In genomic region chr16:67546761-67547422, GRCh38 we compare ENCODE assay signal across 8 cellular contexts. TPM values are rescaled to one million over a fixed set of nuclear protein-coding genes. Genes with fewer than 3 reads are reported as not detected.
A peak's percentile ranks its signal among the peaks of the same experiment; 100 is the strongest.
DNase-seq lines count a peak whose midpoint lies in the region; ATAC-seq and TF ChIP-seq lines count a peak whose summit lies in the region.

No MANE protein-coding gene starts in this region.

- ATAC-seq in WTC11, result peak; percentile 68
- ATAC-seq in GM21423 (IDR thresholded peaks at IDR 0.05; ENCODE audit: unreplicated experiment), result no peak

- H3K36me3 Mint-ChIP-seq in WTC11, result no peaks in the 10 kb centered on the region

- no peak overlapping the region for H2AFZ ChIP-seq in Loucy (ENCODE audit: low read length)

- peaks cover 38% of the 10 kb centered on the region for H3K79me2 ChIP-seq in Loucy (ENCODE audit: insufficient read depth, low read length)

- H3K9me2 ChIP-seq in Loucy (replicated peaks; ENCODE audit: low read depth, low read length), result no peaks in the 10 kb centered on the region

- peaks cover 66% of the 10 kb centered on the region for H3K4me1 ChIP-seq in Loucy (ENCODE audit: insufficient read depth, low read length, poor library complexity, severe bottlenecking)

- POLR2A ChIA-PET in WTC11 (lab: Charles Lee), result interaction anchor here (0.5 to 2.4 kb wide), 6 partner anchors 9 to 99 kb away, joined by 3 to 9 read pairs (median 4); partner anchors contain the start of genes ATP6V0D1, CARMIL2 and CTCF

- TF ChIP-seq CTCF in Loucy (conservative IDR thresholded peaks at IDR 0.05; ENCODE audit: low read length) (peak; percentile 98), WTC11 (IDR thresholded peaks at IDR 0.05) (peak; percentile 93)

- H3K27me3 Mint-ChIP-seq in WTC11 (ENCODE audit: low read depth), result peaks cover 12% of the 10 kb centered on the region

- no peaks in the 10 kb centered on the region for H3K27me3 ChIP-seq in Loucy (ENCODE audit: insufficient read depth, low read length, poor library complexity, severe bottlenecking)

- peak overlapping the region; percentile 99 for H3K4me2 ChIP-seq in Loucy (ENCODE audit: low read depth, low read length, poor library complexity, severe bottlenecking)

- CTCF ChIA-PET in WTC11 (lab: Charles Lee), result interaction anchor here (0.6 to 6.1 kb wide), 51 partner anchors 9 to 396 kb away, joined by 3 to 197 read pairs (median 5); partner anchors contain the start of genes ACD, ATP6V0D1, C16orf86 and CARMIL2

- no peaks in the 10 kb centered on the region for H3K9me3 Mint-ChIP-seq in WTC11

- H4K20me1 ChIP-seq in Loucy (ENCODE audit: insufficient read depth, low read length, poor library complexity, severe bottlenecking), result peaks cover 5% of the 10 kb centered on the region

- H3K4me3 Mint-ChIP-seq in WTC11, result no peak overlapping the region

- peaks cover 4% of the 10 kb centered on the region; the same call in 1 of the 2 replicates for H3K36me3 ChIP-seq in Loucy (ENCODE audit: insufficient read depth, low read length)

- peak overlapping the region; percentile 75 for H3K4me3 ChIP-seq in Loucy (ENCODE audit: low read length, poor library complexity, severe bottlenecking)

- H3K4me1 Mint-ChIP-seq in WTC11, result peaks cover 7% of the 10 kb centered on the region

- H3K9me3 ChIP-seq in Loucy (ENCODE audit: insufficient read depth, low read depth, low read length), result no peaks in the 10 kb centered on the region

- peak; percentile 80 for DNase-seq in NCI-H82 (lab: John Stamatoyannopoulos, UW)
- DNase-seq in NCI-H82 treated with DMSO at 0.1 percent for 48 hours (lab: John Stamatoyannopoulos, UW; ENCODE audit: unreplicated experiment), result no peak
- DNase-seq in WTC11 (ENCODE audit: low spot score), result peak; percentile 88
- DNase-seq in caudate nucleus (lab: John Stamatoyannopoulos, UW), result peak in 40 of 61 donors; percentile 21 to 70 (median 43)
- DNase-seq in kidney glomerular epithelial cell (lab: John Stamatoyannopoulos, UW), result peak; percentile 36
- DNase-seq in stimulated activated CD4-positive, alpha-beta T cell treated with anti-CD3 and anti-CD28 coated beads, Interleukin-2, amount 100 ng/mL, for 24 hours, result peak; percentile 82

- H3K9ac ChIP-seq in Loucy (ENCODE audit: low read depth, low read length, poor library complexity, severe bottlenecking), result peak overlapping the region; percentile 98

- H3F3A ChIP-seq in Loucy (ENCODE audit: low read depth), result peaks cover 14% of the 10 kb centered on the region; the same call in 1 of the 2 replicates

- peak overlapping the region; percentile 58 for H3K27ac ChIP-seq in caudate nucleus (ENCODE audit: low read depth, low read length)

- no peak overlapping the region for H3K27ac Mint-ChIP-seq in WTC11

TF ChIP-seq in WTC11, 78 proteins besides CTCF, POLR2A, EP300 and RAD21 (continues in another document):
- TF ChIP-seq ZNF512 (CRISPR knock-in tag; IDR thresholded peaks at IDR 0.05; ENCODE audit: borderline replicate concordance), result no peak
- TF ChIP-seq, protein P1, sequence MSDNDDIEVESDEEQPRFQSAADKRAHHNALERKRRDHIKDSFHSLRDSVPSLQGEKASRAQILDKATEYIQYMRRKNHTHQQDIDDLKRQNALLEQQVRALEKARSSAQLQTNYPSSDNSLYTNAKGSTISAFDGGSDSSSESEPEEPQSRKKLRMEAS (CRISPR knock-in tag; IDR thresholded peaks at IDR 0.05), result no peak
- TF ChIP-seq FOXK1 (CRISPR knock-in tag; IDR thresholded peaks at IDR 0.05), result no peak
- no peak for TF ChIP-seq NR1H2 (CRISPR knock-in tag; IDR thresholded peaks at IDR 0.05)
- no peak for TF ChIP-seq JUN (CRISPR knock-in tag; IDR thresholded peaks at IDR 0.05)
- TF ChIP-seq ARID4B (CRISPR knock-in tag; IDR thresholded peaks at IDR 0.05; ENCODE audit: borderline replicate concordance), result no peak
- TF ChIP-seq RORB (CRISPR knock-in tag; IDR thresholded peaks at IDR 0.05), result no peak
- TF ChIP-seq ZNF671 (CRISPR knock-in tag; IDR thresholded peaks at IDR 0.05), result no peak
- TF ChIP-seq, protein P2, sequence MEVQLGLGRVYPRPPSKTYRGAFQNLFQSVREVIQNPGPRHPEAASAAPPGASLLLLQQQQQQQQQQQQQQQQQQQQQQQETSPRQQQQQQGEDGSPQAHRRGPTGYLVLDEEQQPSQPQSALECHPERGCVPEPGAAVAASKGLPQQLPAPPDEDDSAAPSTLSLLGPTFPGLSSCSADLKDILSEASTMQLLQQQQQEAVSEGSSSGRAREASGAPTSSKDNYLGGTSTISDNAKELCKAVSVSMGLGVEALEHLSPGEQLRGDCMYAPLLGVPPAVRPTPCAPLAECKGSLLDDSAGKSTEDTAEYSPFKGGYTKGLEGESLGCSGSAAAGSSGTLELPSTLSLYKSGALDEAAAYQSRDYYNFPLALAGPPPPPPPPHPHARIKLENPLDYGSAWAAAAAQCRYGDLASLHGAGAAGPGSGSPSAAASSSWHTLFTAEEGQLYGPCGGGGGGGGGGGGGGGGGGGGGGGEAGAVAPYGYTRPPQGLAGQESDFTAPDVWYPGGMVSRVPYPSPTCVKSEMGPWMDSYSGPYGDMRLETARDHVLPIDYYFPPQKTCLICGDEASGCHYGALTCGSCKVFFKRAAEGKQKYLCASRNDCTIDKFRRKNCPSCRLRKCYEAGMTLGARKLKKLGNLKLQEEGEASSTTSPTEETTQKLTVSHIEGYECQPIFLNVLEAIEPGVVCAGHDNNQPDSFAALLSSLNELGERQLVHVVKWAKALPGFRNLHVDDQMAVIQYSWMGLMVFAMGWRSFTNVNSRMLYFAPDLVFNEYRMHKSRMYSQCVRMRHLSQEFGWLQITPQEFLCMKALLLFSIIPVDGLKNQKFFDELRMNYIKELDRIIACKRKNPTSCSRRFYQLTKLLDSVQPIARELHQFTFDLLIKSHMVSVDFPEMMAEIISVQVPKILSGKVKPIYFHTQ (CRISPR knock-in tag; IDR thresholded peaks at IDR 0.05), result no peak
- no peak for TF ChIP-seq TEAD1 (CRISPR knock-in tag; IDR thresholded peaks at IDR 0.05)

RNA-seq across cellular contexts. Expression of gene CTCF, which starts 15.4 kb away (rescaled TPM):
- total RNA-seq in WTC11 (2021), result 55.4 to 60.6 TPM (median 57.7 TPM) in 3 replicates

RNA-seq across cellular contexts. Expression of gene RIPOR1, which starts 18.3 kb away (rescaled TPM):
- 14.9 to 15.9 TPM (median 15.5 TPM) in 3 replicates for total RNA-seq in WTC11 (2021)
